17 cellular contexts compared by ENCODE assay signal in the genomic region with DNA sequence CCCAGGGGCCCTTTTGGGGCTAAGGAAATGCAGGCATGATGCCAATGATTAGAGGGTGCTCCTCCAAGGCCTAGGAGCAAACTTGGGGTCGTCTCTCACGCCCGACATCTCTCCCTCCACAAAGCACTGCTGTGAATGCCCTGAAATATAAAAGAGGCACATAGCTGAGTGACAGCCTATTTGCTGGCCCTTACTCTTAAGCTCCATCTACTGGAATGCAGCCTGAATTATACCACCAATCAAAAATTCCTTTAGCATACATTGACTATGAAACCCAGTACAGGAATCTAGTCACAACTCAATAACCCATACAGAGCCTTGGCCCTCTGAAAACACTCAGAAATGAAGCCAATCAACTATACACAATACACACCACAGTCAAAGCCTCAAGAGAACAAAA.
A peak's percentile ranks its signal among the peaks of the same experiment; 100 is the strongest.
DNase-seq lines count a peak whose midpoint lies in the region; TF ChIP-seq lines count a peak whose summit lies in the region.
"Had no signal": no experiment of that assay in that cellular context is flagged by ENCODE, and none has a peak within 500 bp of the region (broad histone marks: within the 10 kb centered on the region; RNA-seq: fewer than 3 reads in every experiment).

No MANE protein-coding gene starts in this region.

- peaks cover 12% of the 10 kb centered on the region for H3K9me3 Mint-ChIP-seq in chondrocyte (ENCODE audit: low read depth)
- no peaks in the 10 kb centered on the region for H3K9me3 Mint-ChIP-seq in activated T-helper 1 cell treated with anti-CD3 and anti-CD28 coated beads, Interleukin-12 subunit alpha, Interleukin-12 subunit beta, Interleukin-2, Interleukin-4 antibody, amounts not matched to agents 30 ng/mL and 10 ng/mL and 1 ng/mL, durations not matched to agents 14 hours and 24 hours and 36 hours

- no peak overlapping the region for H3K4me3 Mint-ChIP-seq in chondrocyte (ENCODE audit: unreplicated experiment)
- no peak overlapping the region for H3K4me3 Mint-ChIP-seq in activated T-helper 1 cell treated with anti-CD3 and anti-CD28 coated beads, Interleukin-12 subunit alpha, Interleukin-12 subunit beta, Interleukin-2, Interleukin-4 antibody, amounts not matched to agents 30 ng/mL and 10 ng/mL and 1 ng/mL, durations not matched to agents 14 hours and 24 hours and 36 hours
- H3K4me3 Mint-ChIP-seq: CD14-positive monocyte had no signal

- H3K4me3 ChIP-seq in Karpas-422 (ENCODE audit: low read length) = no peak overlapping the region
- H3K4me3 ChIP-seq: colonic mucosa had no signal

- peak; percentile 48; the same call in 1 of the 2 replicates for TF ChIP-seq RAD21 in Ishikawa (IDR thresholded peaks at IDR 0.05; ENCODE audit: low read depth)

- H3K9ac ChIP-seq in Karpas-422 (ENCODE audit: low read length) = no peak overlapping the region

- no peaks in the 10 kb centered on the region for H4K20me1 ChIP-seq in Karpas-422 (ENCODE audit: insufficient read depth, low read depth, low read length)

- H3K27ac Mint-ChIP-seq in chondrocyte (ENCODE audit: unreplicated experiment) = no peak overlapping the region
- H3K27ac Mint-ChIP-seq in activated T-helper 1 cell treated with anti-CD3 and anti-CD28 coated beads, Interleukin-12 subunit alpha, Interleukin-12 subunit beta, Interleukin-2, Interleukin-4 antibody, amounts not matched to agents 30 ng/mL and 10 ng/mL and 1 ng/mL, durations not matched to agents 14 hours and 24 hours and 36 hours = no peak overlapping the region
- H3K27ac Mint-ChIP-seq: CD14-positive monocyte had no signal

- TF ChIP-seq EP300 in Ishikawa (IDR thresholded peaks at IDR 0.05; ENCODE audit: borderline replicate concordance) = no peak

- TF ChIP-seq CTCF in chondrocyte (IDR thresholded peaks at IDR 0.05) = peak; percentile 46

- intact Hi-C loops in activated T-helper 1 cell treated with anti-CD3 and anti-CD28 coated beads, Interleukin-12 subunit alpha, Interleukin-12 subunit beta, Interleukin-2, Interleukin-4 antibody, amounts not matched to agents 30 ng/mL and 10 ng/mL and 1 ng/mL, durations not matched to agents 14 hours and 24 hours and 36 hours (cut with micrococcal nuclease) = no loop called here

- no peaks in the 10 kb centered on the region for H3K36me3 ChIP-seq in Karpas-422 (ENCODE audit: insufficient read depth, low read length)
- H3K36me3 ChIP-seq: colonic mucosa had no signal

- H3K27me3 Mint-ChIP-seq in chondrocyte (ENCODE audit: low read depth) = peaks cover 40% of the 10 kb centered on the region
- peaks cover 35% of the 10 kb centered on the region for H3K27me3 Mint-ChIP-seq in activated T-helper 1 cell treated with anti-CD3 and anti-CD28 coated beads, Interleukin-12 subunit alpha, Interleukin-12 subunit beta, Interleukin-2, Interleukin-4 antibody, amounts not matched to agents 30 ng/mL and 10 ng/mL and 1 ng/mL, durations not matched to agents 14 hours and 24 hours and 36 hours (ENCODE audit: insufficient read depth)

- no peak overlapping the region for H3K27ac ChIP-seq in Karpas-422 (ENCODE audit: low read length)
- H3K27ac ChIP-seq: colonic mucosa had no signal

- H3K36me3 Mint-ChIP-seq in chondrocyte (ENCODE audit: low read depth) = no peaks in the 10 kb centered on the region
- H3K36me3 Mint-ChIP-seq in activated T-helper 1 cell treated with anti-CD3 and anti-CD28 coated beads, Interleukin-12 subunit alpha, Interleukin-12 subunit beta, Interleukin-2, Interleukin-4 antibody, amounts not matched to agents 30 ng/mL and 10 ng/mL and 1 ng/mL, durations not matched to agents 14 hours and 24 hours and 36 hours (ENCODE audit: low read depth) = no peaks in the 10 kb centered on the region
- H3K36me3 Mint-ChIP-seq: CD14-positive monocyte had no signal

- H3K27me3 ChIP-seq in Karpas-422 (ENCODE audit: low read length) = no peaks in the 10 kb centered on the region
- H3K27me3 ChIP-seq: colonic mucosa had no signal

- H3K4me1 Mint-ChIP-seq in chondrocyte (ENCODE audit: low read depth) = no peaks in the 10 kb centered on the region
- no peaks in the 10 kb centered on the region for H3K4me1 Mint-ChIP-seq in activated T-helper 1 cell treated with anti-CD3 and anti-CD28 coated beads, Interleukin-12 subunit alpha, Interleukin-12 subunit beta, Interleukin-2, Interleukin-4 antibody, amounts not matched to agents 30 ng/mL and 10 ng/mL and 1 ng/mL, durations not matched to agents 14 hours and 24 hours and 36 hours (ENCODE audit: low read depth)
- H3K4me1 Mint-ChIP-seq: CD14-positive monocyte had no signal

- no peaks in the 10 kb centered on the region for H3K9me3 ChIP-seq in Karpas-422 (ENCODE audit: low read length)
- H3K9me3 ChIP-seq: colonic mucosa had no signal

- H2AFZ ChIP-seq in Karpas-422 (ENCODE audit: low read length) = no peak overlapping the region

- no peak overlapping the region for H3K4me2 ChIP-seq in Karpas-422 (ENCODE audit: low read depth, low read length, poor library complexity, severe bottlenecking)

- H3K4me1 ChIP-seq in Karpas-422 (ENCODE audit: low read length) = no peaks in the 10 kb centered on the region
- H3K4me1 ChIP-seq: colonic mucosa had no signal

- peak; percentile 24 for DNase-seq in EH (ENCODE audit: low read depth)
- DNase-seq in chondrocyte (ENCODE audit: low spot score) = no peak
- peak; percentile 6 to 15 for DNase-seq in lung microvascular endothelial cell (ENCODE audit: low read depth in 2 of 2)
- no peak for DNase-seq in Karpas-422
- no peak for DNase-seq in NCI-H1092 treated with DMSO at 0.1 percent for 48 hours (lab: John Stamatoyannopoulos, UW)
- DNase-seq in UCSD-AML1 (lab: John Stamatoyannopoulos, UW; ENCODE audit: unreplicated experiment) = no peak
- no peak for DNase-seq in activated T-helper 1 cell treated with anti-CD3 and anti-CD28 coated beads, Interleukin-12 subunit alpha, Interleukin-12 subunit beta, Interleukin-2, Interleukin-4 antibody, amounts not matched to agents 30 ng/mL and 10 ng/mL and 1 ng/mL, durations not matched to agents 14 hours and 24 hours and 36 hours (ENCODE audit: low spot score)
- DNase-seq: activated naive CD4-positive, alpha-beta T cell treated with anti-CD3 and anti-CD28 coated beads, Interleukin-2, amount 50 U/mL, for 16 hours; colonic mucosa; GDM1; NCI-H187 treated with DMSO at 0.1 percent for 48 hours; NCI-H748 treated with DMSO at 0.1 percent for 48 hours; SHP77 treated with DMSO at 0.1 percent for 48 hours; stimulated activated CD4-positive, alpha-beta T cell treated with anti-CD3 and anti-CD28 coated beads, Interleukin-4, amount 100 ng/mL, for 1 hour; stimulated activated naive CD4-positive, alpha-beta T cell treated with Interleukin-2 at 50 U/mL for 16 hours had no signal

- no peaks in the 10 kb centered on the region for H3K9me2 ChIP-seq in Karpas-422 (replicated peaks; ENCODE audit: insufficient read depth, low read length)

- no peaks in the 10 kb centered on the region for H3K79me2 ChIP-seq in Karpas-422 (ENCODE audit: low read length)

TF ChIP-seq in Ishikawa, 13 proteins besides CTCF, POLR2A, EP300 and RAD21:
- TF ChIP-seq TEAD4 (IDR thresholded peaks at IDR 0.05) = no peak
- TF ChIP-seq CEBPB (IDR thresholded peaks at IDR 0.05) = no peak
TF ChIP-seq in Ishikawa: peak in this region for 0.

Comparison
In these comparisons a context has a peak if more than half of its experiments do, and no peak if none do; other contexts are left out.
1. DNase-seq: peak in EH (single experiment) and lung microvascular endothelial cell (2 of 2); none in chondrocyte (single experiment), Karpas-422 (single experiment), NCI-H1092 treated with DMSO at 0.1 percent for 48 hours (single experiment), UCSD-AML1 (single experiment) and activated T-helper 1 cell treated with anti-CD3 and anti-CD28 coated beads, Interleukin-12 subunit alpha, Interleukin-12 subunit beta, Interleukin-2, Interleukin-4 antibody, amounts not matched to agents 30 ng/mL and 10 ng/mL and 1 ng/mL, durations not matched to agents 14 hours and 24 hours and 36 hours (single experiment).